21 cellular contexts compared by ENCODE assay signal in genomic region chr12:95661360-95661759, GRCh38.
DNase-seq lines count a peak whose midpoint lies in the region; ATAC-seq, FAIRE-seq and TF ChIP-seq lines count a peak whose summit lies in the region.
"Had no signal": no experiment of that assay in that cellular context is flagged by ENCODE, and none has a peak within 500 bp of the region (broad histone marks: within the 10 kb centered on the region; RNA-seq: fewer than 3 reads in every experiment).

No MANE protein-coding gene starts in this region.

- H3K23ac ChIP-seq in mesendoderm (ENCODE audit: low read length): no peak overlapping the region

- peaks cover 21% of the 10 kb centered on the region for H3F3A ChIP-seq in PC-9 (ENCODE audit: insufficient read depth, low read depth)

- H2BK120ac ChIP-seq in mesendoderm (ENCODE audit: low read depth, low read length): no peak overlapping the region

- POLR2A ChIA-PET in HepG2 (lab: Yijun Ruan, JAX) (no interaction called here), PC-9 (lab: Charles Lee; ENCODE audit: unreplicated experiment) (no interaction called here)

- DNase-seq in HepG2 (ENCODE audit: low spot score): no peak
- no peak for DNase-seq in PC-9
- DNase-seq in right lobe of liver: no peak
- no peak for DNase-seq in mesendoderm
- DNase-seq in brain microvascular endothelial cell: no peak
- DNase-seq: BE2C; CD4-positive, alpha-beta memory T cell; COR-L47; DMS153; DMS79 treated with DMSO at 0.1 percent for 48 hours; EL; H9 had no signal

- no peak overlapping the region for H2BK15ac ChIP-seq in mesendoderm (replicated peaks; ENCODE audit: low read depth)

- no peak overlapping the region for H3K56ac ChIP-seq in mesendoderm (ENCODE audit: low read length)

- H3K9me3 ChIP-seq in liver (ENCODE audit: control insufficient read depth in 4 of 4, low read length in 3 of 4) (no peaks in the 10 kb centered on the region), HepG2 (ENCODE audit: low read length) (no peaks in the 10 kb centered on the region), PC-9 (ENCODE audit: insufficient read depth, low read depth) (no peaks in the 10 kb centered on the region), right lobe of liver (no peaks in the 10 kb centered on the region)
- H3K9me3 ChIP-seq: BE2C had no signal

- H3K79me1 ChIP-seq in mesendoderm (ENCODE audit: low read length): no peaks in the 10 kb centered on the region

- TF ChIP-seq POLR2A in HepG2 (IDR thresholded peaks at IDR 0.05; ENCODE audit: insufficient read depth in 1 of 2, low read depth in 2 of 2, low read length in 2 of 2): no peak
- no peak for TF ChIP-seq POLR2A in right lobe of liver (IDR thresholded peaks at IDR 0.05)

- WGBS in liver: 89% methylated on average over 1 of the region's 1 CpG
- 93% methylated on average over 1 of the region's 1 CpG for WGBS in HepG2 (ENCODE audit: low lambda C conversion rate)
- WGBS in right lobe of liver (ENCODE audit: insufficient coverage, low coverage, low lambda C conversion rate, missing lambda C conversion rate): 46% methylated on average over 1 of the region's 1 CpG
- no CpG with 5 or more reads among the region's 1 CpG for WGBS in mesendoderm (ENCODE audit: extremely low coverage, insufficient coverage, low lambda C conversion rate)

- H3K4me3 ChIP-seq in liver (ENCODE audit: low read depth in 1 of 3, low read length in 3 of 3): no peak overlapping the region
- no peak overlapping the region for H3K4me3 ChIP-seq in HepG2 (replicated peaks in 1 of 3; ENCODE audit: insufficient read depth in 1 of 3, low read depth in 2 of 3, low read length in 3 of 3)
- H3K4me3 ChIP-seq in PC-9: no peak overlapping the region
- H3K4me3 ChIP-seq in right lobe of liver: no peak overlapping the region
- H3K4me3 ChIP-seq in mesendoderm (ENCODE audit: low read length): no peak overlapping the region
- no peak overlapping the region for H3K4me3 ChIP-seq in brain microvascular endothelial cell (ENCODE audit: low read depth, low read length)
- H3K4me3 ChIP-seq: GM23338 had no signal

- TF ChIP-seq RAD21 in liver (IDR thresholded peaks at IDR 0.05): no peak
- TF ChIP-seq RAD21 in HepG2 (CRISPR knock-in tag; IDR thresholded peaks at IDR 0.05): no peak

- H3K4ac ChIP-seq in mesendoderm (ENCODE audit: low read depth, low read length): no peak overlapping the region

- no peak overlapping the region for H4K8ac ChIP-seq in mesendoderm (ENCODE audit: low read depth, low read length)

- H3K79me2 ChIP-seq in HepG2 (ENCODE audit: insufficient read depth, low read length): no peaks in the 10 kb centered on the region
- no peaks in the 10 kb centered on the region for H3K79me2 ChIP-seq in PC-9 (ENCODE audit: low read depth)
- H3K79me2 ChIP-seq in mesendoderm (ENCODE audit: control insufficient read depth, insufficient read depth, low read length): no peaks in the 10 kb centered on the region

- no peak overlapping the region for H3K18ac ChIP-seq in mesendoderm (ENCODE audit: low read length)

- FAIRE-seq in HepG2 (lab: Jason Lieb, UNC): no peak
- FAIRE-seq: A204.1, D721Med, G401.6, GM12891, HTR-8/SVneo had no signal

- TF ChIP-seq EP300 in HepG2 (IDR thresholded peaks at IDR 0.05; ENCODE audit: low read depth in 2 of 2, low read length in 2 of 2): no peak
- TF ChIP-seq EP300 in HepG2 (CRISPR knock-in tag; IDR thresholded peaks at IDR 0.05; ENCODE audit: borderline replicate concordance): no peak

- H2AK5ac ChIP-seq in mesendoderm (ENCODE audit: low read length): no peak overlapping the region

- no TSS peak for BruUV-seq in HepG2 (replicated peaks; lab: Mats Ljungman, UMichigan)
- BruUV-seq in PC-9 (replicated peaks; lab: Mats Ljungman, UMichigan): no TSS peak

- in situ Hi-C loops in HepG2 (cut with HindIII; ENCODE audit: extremely low pct_ligation_motif_present, low pct_unique_long_range_greater_than_20kb): no loop called here
- in situ Hi-C loops in brain microvascular endothelial cell (cut with HindIII; ENCODE audit: low pct_ligation_motif_present, low sequenced_read_pairs): no loop called here

- no peak overlapping the region for H2BK5ac ChIP-seq in mesendoderm (ENCODE audit: low read length)

- no peaks in the 10 kb centered on the region for H3K9me2 ChIP-seq in PC-9 (ENCODE audit: insufficient read depth)

- no peak overlapping the region for H4K5ac ChIP-seq in mesendoderm (ENCODE audit: low read length)

- no peaks in the 10 kb centered on the region for H4K20me1 ChIP-seq in HepG2 (ENCODE audit: insufficient read depth, low read length)
- H4K20me1 ChIP-seq in PC-9 (ENCODE audit: insufficient read depth): no peaks in the 10 kb centered on the region

- CTCF ChIA-PET in HepG2 (lab: Yijun Ruan, JAX; ENCODE audit: low intra/inter-chr PET ratio, low total read pairs): no interaction called here
- CTCF ChIA-PET in PC-9 (lab: Charles Lee): no interaction called here

- ATAC-seq in HepG2: no peak
- ATAC-seq in right lobe of liver: peak in 3 of 4 donors; percentile 28 to 59 (median 50)
- no peak for ATAC-seq in HG03354 (IDR thresholded peaks at IDR 0.05; ENCODE audit: poor library complexity, severe bottlenecking, unreplicated experiment)
- ATAC-seq: GM23338 had no signal

- no peak overlapping the region for H3K4me2 ChIP-seq in HepG2 (ENCODE audit: low read depth, low read length)
- H3K4me2 ChIP-seq in PC-9: no peak overlapping the region
- H3K4me2 ChIP-seq in mesendoderm (ENCODE audit: low read length): no peak overlapping the region
- H3K4me2 ChIP-seq: GM23338 had no signal

- intact Hi-C loops in HepG2 (cut with micrococcal nuclease; ENCODE audit: unreplicated experiment): no loop called here
- intact Hi-C loops in PC-9 (cut with micrococcal nuclease; ENCODE audit: unreplicated experiment): no loop called here
- intact Hi-C loops in right lobe of liver (cut with DNase I): no loop called here

- no peak overlapping the region for H3K9ac ChIP-seq in liver (ENCODE audit: low read depth in 1 of 2, low read length in 2 of 2)
- H3K9ac ChIP-seq in HepG2 (ENCODE audit: insufficient read depth, low read depth, low read length): no peak overlapping the region
- H3K9ac ChIP-seq in mesendoderm (ENCODE audit: low read length): no peak overlapping the region

- TF ChIP-seq CTCF in liver (IDR thresholded peaks at IDR 0.05; ENCODE audit: low read depth, low read length, missing input control) (no peak), HepG2 (CRISPR knock-in tag; IDR thresholded peaks at IDR 0.05) (no peak), PC-9 (conservative IDR thresholded peaks at IDR 0.05) (no peak), right lobe of liver (IDR thresholded peaks at IDR 0.05) (no peak), brain microvascular endothelial cell (IDR thresholded peaks at IDR 0.05; ENCODE audit: low read depth, low read length, missing control alignments) (no peak)

- no peak overlapping the region for H3K27ac ChIP-seq in liver (ENCODE audit: low read depth in 1 of 2, low read length in 2 of 2)
- no peak overlapping the region for H3K27ac ChIP-seq in HepG2 (ENCODE audit: extremely low read length, insufficient read depth, low read length)
- 0 out of 2 replicates have a peak overlapping the region, but pooled peaks have one; percentile 31 for H3K27ac ChIP-seq in PC-9
- H3K27ac ChIP-seq in right lobe of liver: no peak overlapping the region
- no peak overlapping the region for H3K27ac ChIP-seq in mesendoderm (ENCODE audit: low read depth, low read length)
- H3K27ac ChIP-seq in brain microvascular endothelial cell: no peak overlapping the region
- H3K27ac ChIP-seq: C4-2B had no signal

- no peaks in the 10 kb centered on the region for H3K36me3 ChIP-seq in liver (ENCODE audit: control insufficient read depth in 4 of 4, insufficient read depth in 3 of 4, low read depth in 1 of 4, low read length in 3 of 4)
- no peaks in the 10 kb centered on the region for H3K36me3 ChIP-seq in HepG2 (replicated peaks in 1 of 2; ENCODE audit: control insufficient read depth in 1 of 2, insufficient read depth in 2 of 2, low read length in 2 of 2)
- H3K36me3 ChIP-seq in PC-9 (ENCODE audit: low read depth): peaks cover 36% of the 10 kb centered on the region
- no peaks in the 10 kb centered on the region for H3K36me3 ChIP-seq in right lobe of liver
- no peaks in the 10 kb centered on the region for H3K36me3 ChIP-seq in mesendoderm (ENCODE audit: control insufficient read depth, insufficient read depth, low read length)
- peaks cover 10% of the 10 kb centered on the region for H3K36me3 ChIP-seq in brain microvascular endothelial cell (replicated peaks)
- H3K36me3 ChIP-seq: BE2C had no signal

- no peaks in the 10 kb centered on the region for H3K4me1 ChIP-seq in liver (ENCODE audit: control insufficient read depth in 4 of 4, insufficient read depth in 4 of 4, low read length in 3 of 4)
- peaks cover 7% of the 10 kb centered on the region; the same call in 1 of the 2 replicates for H3K4me1 ChIP-seq in HepG2 (ENCODE audit: insufficient read depth, low read length)
- no peaks in the 10 kb centered on the region for H3K4me1 ChIP-seq in PC-9 (replicated peaks; ENCODE audit: insufficient read depth)
- no peaks in the 10 kb centered on the region for H3K4me1 ChIP-seq in right lobe of liver
- no peaks in the 10 kb centered on the region for H3K4me1 ChIP-seq in mesendoderm (ENCODE audit: control insufficient read depth, low read depth, low read length)

- H2AFZ ChIP-seq in HepG2 (ENCODE audit: low read length) (no peak overlapping the region), PC-9 (no peak overlapping the region)
- H2AFZ ChIP-seq: GM23338 had no signal

- H3K27me3 ChIP-seq in liver (ENCODE audit: control insufficient read depth in 4 of 4, insufficient read depth in 4 of 4, low read length in 3 of 4) (no peaks in the 10 kb centered on the region), HepG2 (ENCODE audit: control insufficient read depth in 1 of 2, insufficient read depth in 2 of 2, low read length in 2 of 2) (no peaks in the 10 kb centered on the region; a peak in 1 of 5 replicates), PC-9 (ENCODE audit: insufficient read depth, low read depth) (no peaks in the 10 kb centered on the region), right lobe of liver (no peaks in the 10 kb centered on the region), mesendoderm (ENCODE audit: insufficient read depth, low read length, poor library complexity) (no peaks in the 10 kb centered on the region), brain microvascular endothelial cell (replicated peaks) (no peaks in the 10 kb centered on the region)
- H3K27me3 ChIP-seq: BE2C had no signal

TF ChIP-seq in HepG2, 621 proteins besides CTCF, POLR2A, EP300 and RAD21 (continues in another document):
- TF ChIP-seq GLMP (CRISPR knock-in tag; IDR thresholded peaks at IDR 0.05; ENCODE audit: borderline replicate concordance) (no peak), KAT7 (CRISPR knock-in tag; IDR thresholded peaks at IDR 0.05; ENCODE audit: borderline replicate concordance) (no peak)

Comparison
In these comparisons a context has a peak if more than half of its experiments do, and no peak if none do; other contexts are left out.
1. ATAC-seq: peak in right lobe of liver (3 of 4); none in HepG2 (single experiment) and HG03354 (single experiment).